Comparison of ENCODE assay signal across 1 cellular context in genomic region chr9:130053109-130053503, GRCh38.
TF ChIP-seq lines count a peak whose summit lies in the region.

No MANE protein-coding gene starts in this region.

TF ChIP-seq in HepG2, 621 proteins besides CTCF, POLR2A, EP300 and RAD21:
- 0 out of 2 replicates have a peak, but pooled peaks have one; percentile 13 for TF ChIP-seq CSRNP1 (CRISPR knock-in tag; IDR thresholded peaks at IDR 0.05)
- 0 out of 2 replicates have a peak, but pooled peaks have one; percentile 72 for TF ChIP-seq ARID2 (CRISPR knock-in tag; IDR thresholded peaks at IDR 0.05; ENCODE audit: borderline replicate concordance)
- TF ChIP-seq RCOR2 (CRISPR knock-in tag; IDR thresholded peaks at IDR 0.05): no peak
- 0 out of 2 replicates have a peak, but pooled peaks have one; percentile 10 for TF ChIP-seq TMF1 (CRISPR knock-in tag; IDR thresholded peaks at IDR 0.05; ENCODE audit: low read depth)
- TF ChIP-seq BCL3 (CRISPR knock-in tag; IDR thresholded peaks at IDR 0.05): no peak
- no peak for TF ChIP-seq NFYC (CRISPR knock-in tag; IDR thresholded peaks at IDR 0.05)
- peak; percentile 84 for TF ChIP-seq ZNF629 (CRISPR knock-in tag; conservative IDR thresholded peaks at IDR 0.05)
- TF ChIP-seq E2F1 (CRISPR knock-in tag; IDR thresholded peaks at IDR 0.05): no peak
